1 cellular context compared by ENCODE assay signal in the genomic region with DNA sequence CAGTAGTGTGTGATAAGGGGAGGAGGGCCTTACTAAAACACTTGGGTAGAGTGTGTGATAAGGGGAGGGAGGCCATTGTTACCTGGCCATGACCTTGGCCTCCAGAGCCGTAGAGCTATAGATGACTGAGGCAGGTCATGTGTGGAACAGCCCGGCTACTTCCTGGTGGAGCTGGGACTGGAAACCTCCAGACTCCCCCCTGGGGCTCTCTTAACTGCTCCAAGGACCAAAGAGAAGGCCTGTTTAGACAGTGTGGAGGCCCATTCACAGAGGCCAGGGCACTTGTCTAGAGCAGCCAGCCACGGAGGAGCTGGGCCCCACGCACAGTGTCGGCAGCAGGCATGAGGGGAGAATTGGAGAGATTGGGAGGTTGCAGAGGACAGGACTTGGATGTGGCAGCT.
TF ChIP-seq lines count a peak whose summit lies in the region.

No MANE protein-coding gene starts in this region.

TF ChIP-seq in HepG2, 621 proteins besides CTCF, POLR2A, EP300 and RAD21 (continued from another document):
- TF ChIP-seq EZH2 (conservative IDR thresholded peaks at IDR 0.05; ENCODE audit: low read depth, low read length) (no peak), ZNF205 (CRISPR knock-in tag; IDR thresholded peaks at IDR 0.05) (no peak), RARA (CRISPR knock-in tag; IDR thresholded peaks at IDR 0.05) (peak; percentile 91), IRX3 (CRISPR knock-in tag; IDR thresholded peaks at IDR 0.05; ENCODE audit: borderline replicate concordance, low read depth) (no peak), MLLT10 (CRISPR knock-in tag; IDR thresholded peaks at IDR 0.05) (no peak), HCFC1 (IDR thresholded peaks at IDR 0.05; ENCODE audit: low read depth, low read length) (no peak), ZNF703 (CRISPR knock-in tag; IDR thresholded peaks at IDR 0.05; ENCODE audit: borderline replicate concordance) (no peak), SOX13 (IDR thresholded peaks at IDR 0.05) (no peak), SOX13 (CRISPR knock-in tag; conservative IDR thresholded peaks at IDR 0.05 in 1 of 2, IDR thresholded peaks at IDR 0.05 in 1 of 2) (peak in 1 of 2 experiments; percentile 82; a peak in 2 of 4 replicates), ZMYM4 (CRISPR knock-in tag; IDR thresholded peaks at IDR 0.05) (no peak), SOX5 (CRISPR knock-in tag; IDR thresholded peaks at IDR 0.05; ENCODE audit: borderline replicate concordance) (peak; percentile 71; the same call in 1 of the 2 replicates), ZNF746 (CRISPR knock-in tag; IDR thresholded peaks at IDR 0.05) (no peak), SMAD9 (CRISPR knock-in tag; IDR thresholded peaks at IDR 0.05) (no peak), NFE2 (CRISPR knock-in tag; IDR thresholded peaks at IDR 0.05) (no peak), RORA (CRISPR knock-in tag; IDR thresholded peaks at IDR 0.05) (no peak), TGIF2 (CRISPR knock-in tag; IDR thresholded peaks at IDR 0.05) (no peak), ZFP36 (IDR thresholded peaks at IDR 0.05; ENCODE audit: borderline replicate concordance, low read depth, low read length, partially characterized antibody) (no peak), ZSCAN9 (CRISPR knock-in tag; IDR thresholded peaks at IDR 0.05; ENCODE audit: borderline replicate concordance) (no peak), ZNF562 (CRISPR knock-in tag; IDR thresholded peaks at IDR 0.05; ENCODE audit: borderline replicate concordance) (no peak), RAD51 (IDR thresholded peaks at IDR 0.05; ENCODE audit: borderline replicate concordance) (no peak), SAP130 (CRISPR knock-in tag; IDR thresholded peaks at IDR 0.05; ENCODE audit: low read depth) (0 out of 2 replicates have a peak, but pooled peaks have one; percentile 26), FOXA3 (CRISPR knock-in tag; IDR thresholded peaks at IDR 0.05) (0 out of 2 replicates have a peak, but pooled peaks have one; percentile 14), MEIS2 (CRISPR knock-in tag; IDR thresholded peaks at IDR 0.05) (no peak), ZFP36L1 (CRISPR knock-in tag; IDR thresholded peaks at IDR 0.05) (no peak), YY1 (IDR thresholded peaks at IDR 0.05; ENCODE audit: insufficient read depth, insufficient replicate concordance, low read depth, low read length) (no peak)
- TF ChIP-seq, protein P1, sequence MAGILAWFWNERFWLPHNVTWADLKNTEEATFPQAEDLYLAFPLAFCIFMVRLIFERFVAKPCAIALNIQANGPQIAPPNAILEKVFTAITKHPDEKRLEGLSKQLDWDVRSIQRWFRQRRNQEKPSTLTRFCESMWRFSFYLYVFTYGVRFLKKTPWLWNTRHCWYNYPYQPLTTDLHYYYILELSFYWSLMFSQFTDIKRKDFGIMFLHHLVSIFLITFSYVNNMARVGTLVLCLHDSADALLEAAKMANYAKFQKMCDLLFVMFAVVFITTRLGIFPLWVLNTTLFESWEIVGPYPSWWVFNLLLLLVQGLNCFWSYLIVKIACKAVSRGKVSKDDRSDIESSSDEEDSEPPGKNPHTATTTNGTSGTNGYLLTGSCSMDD (CRISPR knock-in tag; IDR thresholded peaks at IDR 0.05), result no peak
- TF ChIP-seq, protein P2, sequence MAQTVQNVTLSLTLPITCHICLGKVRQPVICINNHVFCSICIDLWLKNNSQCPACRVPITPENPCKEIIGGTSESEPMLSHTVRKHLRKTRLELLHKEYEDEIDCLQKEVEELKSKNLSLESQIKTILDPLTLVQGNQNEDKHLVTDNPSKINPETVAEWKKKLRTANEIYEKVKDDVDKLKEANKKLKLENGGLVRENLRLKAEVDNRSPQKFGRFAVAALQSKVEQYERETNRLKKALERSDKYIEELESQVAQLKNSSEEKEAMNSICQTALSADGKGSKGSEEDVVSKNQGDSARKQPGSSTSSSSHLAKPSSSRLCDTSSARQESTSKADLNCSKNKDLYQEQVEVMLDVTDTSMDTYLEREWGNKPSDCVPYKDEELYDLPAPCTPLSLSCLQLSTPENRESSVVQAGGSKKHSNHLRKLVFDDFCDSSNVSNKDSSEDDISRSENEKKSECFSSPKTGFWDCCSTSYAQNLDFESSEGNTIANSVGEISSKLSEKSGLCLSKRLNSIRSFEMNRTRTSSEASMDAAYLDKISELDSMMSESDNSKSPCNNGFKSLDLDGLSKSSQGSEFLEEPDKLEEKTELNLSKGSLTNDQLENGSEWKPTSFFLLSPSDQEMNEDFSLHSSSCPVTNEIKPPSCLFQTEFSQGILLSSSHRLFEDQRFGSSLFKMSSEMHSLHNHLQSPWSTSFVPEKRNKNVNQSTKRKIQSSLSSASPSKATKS (CRISPR knock-in tag; IDR thresholded peaks at IDR 0.05), result no peak
- TF ChIP-seq, protein P3, sequence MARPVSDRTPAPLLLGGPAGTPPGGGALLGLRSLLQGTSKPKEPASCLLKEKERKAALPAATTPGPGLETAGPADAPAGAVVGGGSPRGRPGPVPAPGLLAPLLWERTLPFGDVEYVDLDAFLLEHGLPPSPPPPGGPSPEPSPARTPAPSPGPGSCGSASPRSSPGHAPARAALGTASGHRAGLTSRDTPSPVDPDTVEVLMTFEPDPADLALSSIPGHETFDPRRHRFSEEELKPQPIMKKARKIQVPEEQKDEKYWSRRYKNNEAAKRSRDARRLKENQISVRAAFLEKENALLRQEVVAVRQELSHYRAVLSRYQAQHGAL (CRISPR knock-in tag; IDR thresholded peaks at IDR 0.05; ENCODE audit: not compliant biosample characterization), result no peak
- TF ChIP-seq, protein P4, sequence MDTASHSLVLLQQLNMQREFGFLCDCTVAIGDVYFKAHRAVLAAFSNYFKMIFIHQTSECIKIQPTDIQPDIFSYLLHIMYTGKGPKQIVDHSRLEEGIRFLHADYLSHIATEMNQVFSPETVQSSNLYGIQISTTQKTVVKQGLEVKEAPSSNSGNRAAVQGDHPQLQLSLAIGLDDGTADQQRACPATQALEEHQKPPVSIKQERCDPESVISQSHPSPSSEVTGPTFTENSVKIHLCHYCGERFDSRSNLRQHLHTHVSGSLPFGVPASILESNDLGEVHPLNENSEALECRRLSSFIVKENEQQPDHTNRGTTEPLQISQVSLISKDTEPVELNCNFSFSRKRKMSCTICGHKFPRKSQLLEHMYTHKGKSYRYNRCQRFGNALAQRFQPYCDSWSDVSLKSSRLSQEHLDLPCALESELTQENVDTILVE (CRISPR knock-in tag; IDR thresholded peaks at IDR 0.05), result no peak
- TF ChIP-seq, protein P5, sequence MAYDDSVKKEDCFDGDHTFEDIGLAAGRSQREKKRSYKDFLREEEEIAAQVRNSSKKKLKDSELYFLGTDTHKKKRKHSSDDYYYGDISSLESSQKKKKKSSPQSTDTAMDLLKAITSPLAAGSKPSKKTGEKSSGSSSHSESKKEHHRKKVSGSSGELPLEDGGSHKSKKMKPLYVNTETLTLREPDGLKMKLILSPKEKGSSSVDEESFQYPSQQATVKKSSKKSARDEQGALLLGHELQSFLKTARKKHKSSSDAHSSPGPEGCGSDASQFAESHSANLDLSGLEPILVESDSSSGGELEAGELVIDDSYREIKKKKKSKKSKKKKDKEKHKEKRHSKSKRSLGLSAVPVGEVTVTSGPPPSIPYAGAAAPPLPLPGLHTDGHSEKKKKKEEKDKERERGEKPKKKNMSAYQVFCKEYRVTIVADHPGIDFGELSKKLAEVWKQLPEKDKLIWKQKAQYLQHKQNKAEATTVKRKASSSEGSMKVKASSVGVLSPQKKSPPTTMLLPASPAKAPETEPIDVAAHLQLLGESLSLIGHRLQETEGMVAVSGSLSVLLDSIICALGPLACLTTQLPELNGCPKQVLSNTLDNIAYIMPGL (CRISPR knock-in tag; IDR thresholded peaks at IDR 0.05; ENCODE audit: borderline replicate concordance in 1 of 2, low read depth in 1 of 2), result no peak
- TF ChIP-seq, protein P6, sequence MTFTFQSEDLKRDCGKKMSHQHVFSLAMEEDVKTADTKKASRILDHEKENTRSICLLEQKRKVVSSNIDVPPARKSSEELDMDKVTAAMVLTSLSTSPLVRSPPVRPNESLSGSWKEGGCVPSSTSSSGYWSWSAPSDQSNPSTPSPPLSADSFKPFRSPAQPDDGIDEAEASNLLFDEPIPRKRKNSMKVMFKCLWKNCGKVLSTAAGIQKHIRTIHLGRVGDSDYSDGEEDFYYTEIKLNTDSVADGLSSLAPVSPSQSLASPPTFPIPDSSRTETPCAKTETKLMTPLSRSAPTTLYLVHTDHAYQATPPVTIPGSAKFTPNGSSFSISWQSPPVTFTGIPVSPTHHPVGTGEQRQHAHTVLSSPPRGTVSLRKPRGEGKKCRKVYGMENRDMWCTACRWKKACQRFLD (CRISPR knock-in tag; IDR thresholded peaks at IDR 0.05; ENCODE audit: borderline replicate concordance), result no peak
- TF ChIP-seq, protein P7, sequence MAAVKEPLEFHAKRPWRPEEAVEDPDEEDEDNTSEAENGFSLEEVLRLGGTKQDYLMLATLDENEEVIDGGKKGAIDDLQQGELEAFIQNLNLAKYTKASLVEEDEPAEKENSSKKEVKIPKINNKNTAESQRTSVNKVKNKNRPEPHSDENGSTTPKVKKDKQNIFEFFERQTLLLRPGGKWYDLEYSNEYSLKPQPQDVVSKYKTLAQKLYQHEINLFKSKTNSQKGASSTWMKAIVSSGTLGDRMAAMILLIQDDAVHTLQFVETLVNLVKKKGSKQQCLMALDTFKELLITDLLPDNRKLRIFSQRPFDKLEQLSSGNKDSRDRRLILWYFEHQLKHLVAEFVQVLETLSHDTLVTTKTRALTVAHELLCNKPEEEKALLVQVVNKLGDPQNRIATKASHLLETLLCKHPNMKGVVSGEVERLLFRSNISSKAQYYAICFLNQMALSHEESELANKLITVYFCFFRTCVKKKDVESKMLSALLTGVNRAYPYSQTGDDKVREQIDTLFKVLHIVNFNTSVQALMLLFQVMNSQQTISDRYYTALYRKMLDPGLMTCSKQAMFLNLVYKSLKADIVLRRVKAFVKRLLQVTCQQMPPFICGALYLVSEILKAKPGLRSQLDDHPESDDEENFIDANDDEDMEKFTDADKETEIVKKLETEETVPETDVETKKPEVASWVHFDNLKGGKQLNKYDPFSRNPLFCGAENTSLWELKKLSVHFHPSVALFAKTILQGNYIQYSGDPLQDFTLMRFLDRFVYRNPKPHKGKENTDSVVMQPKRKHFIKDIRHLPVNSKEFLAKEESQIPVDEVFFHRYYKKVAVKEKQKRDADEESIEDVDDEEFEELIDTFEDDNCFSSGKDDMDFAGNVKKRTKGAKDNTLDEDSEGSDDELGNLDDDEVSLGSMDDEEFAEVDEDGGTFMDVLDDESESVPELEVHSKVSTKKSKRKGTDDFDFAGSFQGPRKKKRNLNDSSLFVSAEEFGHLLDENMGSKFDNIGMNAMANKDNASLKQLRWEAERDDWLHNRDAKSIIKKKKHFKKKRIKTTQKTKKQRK (IDR thresholded peaks at IDR 0.05; ENCODE audit: low read length), result no peak
- TF ChIP-seq, protein P8, sequence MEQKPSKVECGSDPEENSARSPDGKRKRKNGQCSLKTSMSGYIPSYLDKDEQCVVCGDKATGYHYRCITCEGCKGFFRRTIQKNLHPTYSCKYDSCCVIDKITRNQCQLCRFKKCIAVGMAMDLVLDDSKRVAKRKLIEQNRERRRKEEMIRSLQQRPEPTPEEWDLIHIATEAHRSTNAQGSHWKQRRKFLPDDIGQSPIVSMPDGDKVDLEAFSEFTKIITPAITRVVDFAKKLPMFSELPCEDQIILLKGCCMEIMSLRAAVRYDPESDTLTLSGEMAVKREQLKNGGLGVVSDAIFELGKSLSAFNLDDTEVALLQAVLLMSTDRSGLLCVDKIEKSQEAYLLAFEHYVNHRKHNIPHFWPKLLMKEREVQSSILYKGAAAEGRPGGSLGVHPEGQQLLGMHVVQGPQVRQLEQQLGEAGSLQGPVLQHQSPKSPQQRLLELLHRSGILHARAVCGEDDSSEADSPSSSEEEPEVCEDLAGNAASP (CRISPR knock-in tag; IDR thresholded peaks at IDR 0.05; ENCODE audit: borderline replicate concordance), result peak; percentile 69; the same call in 1 of the 2 replicates
